Comparison of ENCODE assay signal across 8 cellular contexts in the genomic region with DNA sequence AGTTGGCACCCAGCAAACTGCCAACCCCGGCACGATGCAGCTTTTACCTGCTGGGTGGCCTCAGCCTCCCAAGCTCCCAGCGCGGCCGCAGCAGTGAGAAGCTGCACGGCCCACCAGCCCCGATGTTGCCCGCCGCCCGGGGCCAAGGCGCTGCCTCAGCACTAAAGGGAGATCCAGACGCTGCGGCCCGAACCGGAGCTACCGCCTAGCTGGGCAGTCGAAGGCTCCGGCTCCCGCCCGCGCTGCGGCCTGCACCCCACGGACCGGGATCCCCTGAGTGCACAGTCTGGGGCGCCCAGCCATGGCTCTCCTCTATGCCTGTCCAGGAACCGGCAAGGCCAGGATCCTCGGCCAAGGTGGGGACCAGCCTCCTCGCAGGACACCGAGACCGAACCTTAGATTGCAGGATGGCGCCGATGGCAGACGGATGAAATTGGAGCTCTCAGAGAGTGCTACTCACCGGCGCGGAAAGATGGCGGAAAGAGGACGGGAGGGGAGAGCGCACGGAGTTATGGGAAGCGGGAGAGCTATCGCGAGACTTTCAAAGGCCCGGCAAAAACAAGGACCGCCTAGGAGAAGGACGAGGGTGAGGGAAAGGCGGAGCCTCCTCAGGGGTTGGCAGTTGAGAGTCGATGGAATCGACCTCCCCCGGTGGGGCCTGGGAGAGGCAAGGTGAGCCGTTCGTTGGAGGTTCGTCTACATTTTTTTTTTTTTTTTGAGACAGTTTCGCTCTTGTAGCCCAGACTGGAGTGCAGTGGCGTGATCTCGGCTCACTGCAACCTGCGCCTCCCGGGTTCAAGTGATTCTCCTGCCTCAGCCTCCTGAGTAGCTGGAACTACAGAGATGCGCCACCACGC. TPM values are rescaled to one million over a fixed set of nuclear protein-coding genes. Genes with fewer than 3 reads are reported as not detected.
DNase-seq lines count a peak whose midpoint lies in the region; ATAC-seq and TF ChIP-seq lines count a peak whose summit lies in the region.

A gene (minus strand): TSS at position 485 of the 857 bp plus-strand sequence. CDS start 1,221 bp downstream, outside the sequence.

- peak within 1 kb of the TSS; percentile 96 for H3K9ac ChIP-seq in SK-N-SH

- 9% methylated on average over 41 of the region's 60 CpGs for WGBS in SK-N-SH (ENCODE audit: low lambda C conversion rate)
- 2% methylated on average over 58 of the region's 60 CpGs for WGBS in suprapubic skin

- POLR2A ChIA-PET in SK-N-SH (lab: Yijun Ruan, JAX): interaction anchor here (0.6 to 3.2 kb wide), 6 partner anchors 12 to 1078 kb away, joined by 3 to 56 read pairs (median 3); a partner anchor contains a TSS

- peak within 1 kb of the TSS; percentile 81 to 91 for H3K4me3 ChIP-seq in SK-N-SH (ENCODE audit: low read depth in 2 of 2, low read length in 1 of 2)
- H3K4me3 ChIP-seq in suprapubic skin: peak within 1 kb of the TSS; percentile 77

- peaks cover 52% of the 10 kb centered on the region for H4K20me1 ChIP-seq in SK-N-SH (ENCODE audit: insufficient read depth)

- peak within 1 kb of the TSS; percentile 94 for H3K4me2 ChIP-seq in SK-N-SH

- ATAC-seq in HG02571 (IDR thresholded peaks at IDR 0.05; ENCODE audit: unreplicated experiment): peak; percentile 82

- TF ChIP-seq CTCF in SK-N-SH (IDR thresholded peaks at IDR 0.05): no peak
- no peak for TF ChIP-seq CTCF in suprapubic skin (IDR thresholded peaks at IDR 0.05)

- peaks cover 50% of the 10 kb centered on the region for H3F3A ChIP-seq in SK-N-SH (replicated peaks; ENCODE audit: insufficient read depth)

- H3K36me3 ChIP-seq in SK-N-SH (replicated peaks in 1 of 2; ENCODE audit: control insufficient read depth in 1 of 2, insufficient read depth in 2 of 2, low read length in 1 of 2) (peaks cover 60 to 79% of the 10 kb centered on the region in 2 experiments), suprapubic skin (peaks cover 58% of the 10 kb centered on the region)

- CTCF ChIA-PET in SK-N-SH (lab: Yijun Ruan, JAX): interaction anchor here (1.4 to 2.9 kb wide), 4 partner anchors 10 to 296 kb away, joined by 3 to 18 read pairs (median 4); a partner anchor contains a TSS

- DNase-seq in GM04504 (ENCODE audit: low read depth) (peak; percentile 96), NCI-H1048 (lab: John Stamatoyannopoulos, UW) (peak; percentile 30), SK-N-SH (peak; percentile 97), germinal center (ENCODE audit: low spot score) (peak; percentile 96), nucleus accumbens (lab: John Stamatoyannopoulos, UW) (peak; percentile 27 to 96 (median 90)), suprapubic skin (ENCODE audit: low spot score in 2 of 2) (peak; percentile 96)
- peak; percentile 92 for DNase-seq in activated naive CD4-positive, alpha-beta T cell treated with anti-CD3 and anti-CD28 coated beads, Interleukin-2, amount 50 U/mL, for 16 hours

- H3K27me3 ChIP-seq in SK-N-SH (ENCODE audit: insufficient read depth) (no peaks in the 10 kb centered on the region), suprapubic skin (no peaks in the 10 kb centered on the region)

- H3K9me2 ChIP-seq in SK-N-SH: no peaks in the 10 kb centered on the region

- TF ChIP-seq POLR2A in suprapubic skin (IDR thresholded peaks at IDR 0.05): peak; percentile 83 to 85

- H3K27ac ChIP-seq in SK-N-SH (ENCODE audit: low read depth in 2 of 2, low read length in 1 of 2): peak within 1 kb of the TSS; percentile 65 to 86
- H3K27ac ChIP-seq in suprapubic skin: peak within 1 kb of the TSS; percentile 87

- peaks cover 80% of the 10 kb centered on the region for H3K79me2 ChIP-seq in SK-N-SH (ENCODE audit: insufficient read depth)

- peak within 1 kb of the TSS; percentile 95 for H2AFZ ChIP-seq in SK-N-SH (ENCODE audit: low read depth)

- no peak for TF ChIP-seq RAD21 in SK-N-SH (IDR thresholded peaks at IDR 0.05; ENCODE audit: low read length)

- peaks cover 17 to 18% of the 10 kb centered on the region in 2 experiments for H3K4me1 ChIP-seq in SK-N-SH (ENCODE audit: control insufficient read depth in 1 of 2, insufficient read depth in 2 of 2, low read depth in 1 of 2, low read length in 1 of 2)
- peaks cover 46% of the 10 kb centered on the region for H3K4me1 ChIP-seq in suprapubic skin

- no peak for TF ChIP-seq EP300 in SK-N-SH (IDR thresholded peaks at IDR 0.05; ENCODE audit: borderline replicate concordance in 1 of 2, low read depth in 1 of 2, low read length in 1 of 2)
- no peak for TF ChIP-seq EP300 in suprapubic skin (IDR thresholded peaks at IDR 0.05)

- no peaks in the 10 kb centered on the region for H3K9me3 ChIP-seq in SK-N-SH
- no peaks in the 10 kb centered on the region for H3K9me3 ChIP-seq in suprapubic skin

TF ChIP-seq in SK-N-SH, 30 proteins besides CTCF, POLR2A, EP300 and RAD21 (continues in another document):
- TF ChIP-seq, protein P1, sequence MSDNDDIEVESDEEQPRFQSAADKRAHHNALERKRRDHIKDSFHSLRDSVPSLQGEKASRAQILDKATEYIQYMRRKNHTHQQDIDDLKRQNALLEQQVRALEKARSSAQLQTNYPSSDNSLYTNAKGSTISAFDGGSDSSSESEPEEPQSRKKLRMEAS (IDR thresholded peaks at IDR 0.05; ENCODE audit: low read depth): peak; percentile 94
- TF ChIP-seq GABPA (IDR thresholded peaks at IDR 0.05; ENCODE audit: low read depth) (no peak), CHD2 (IDR thresholded peaks at IDR 0.05; ENCODE audit: low read length, partially characterized antibody) (peak; percentile 99), SMC3 (IDR thresholded peaks at IDR 0.05; ENCODE audit: low read depth, low read length) (no peak), RFX5 (IDR thresholded peaks at IDR 0.05; ENCODE audit: low read length) (no peak), FOSL2 (IDR thresholded peaks at IDR 0.05; ENCODE audit: borderline replicate concordance, low read depth) (no peak), NRF1 (IDR thresholded peaks at IDR 0.05; ENCODE audit: low read depth, low read length) (no peak), MEF2A (IDR thresholded peaks at IDR 0.05; ENCODE audit: borderline replicate concordance, low read depth) (no peak), TAF1 (IDR thresholded peaks at IDR 0.05; ENCODE audit: borderline replicate concordance, low read depth, low read length) (peak; percentile 94), YY1 (IDR thresholded peaks at IDR 0.05; ENCODE audit: low read depth) (peak; percentile 97), ELF1 (IDR thresholded peaks at IDR 0.05) (no peak; the same call in 1 of the 2 replicates), NFIC (IDR thresholded peaks at IDR 0.05; ENCODE audit: borderline replicate concordance) (peak; percentile 10; the same call in 1 of the 2 replicates), SIN3A (IDR thresholded peaks at IDR 0.05; ENCODE audit: borderline replicate concordance, low read depth, low read length) (peak; percentile 90), EZH2phosphoT487 (IDR thresholded peaks at IDR 0.05; ENCODE audit: borderline replicate concordance, low read depth) (no peak), MXI1 (IDR thresholded peaks at IDR 0.05; ENCODE audit: low read depth, low read length) (peak; percentile 84), TCF12 (IDR thresholded peaks at IDR 0.05) (no peak), RCOR1 (IDR thresholded peaks at IDR 0.05; ENCODE audit: low read length) (no peak)
- TF ChIP-seq, protein P2, sequence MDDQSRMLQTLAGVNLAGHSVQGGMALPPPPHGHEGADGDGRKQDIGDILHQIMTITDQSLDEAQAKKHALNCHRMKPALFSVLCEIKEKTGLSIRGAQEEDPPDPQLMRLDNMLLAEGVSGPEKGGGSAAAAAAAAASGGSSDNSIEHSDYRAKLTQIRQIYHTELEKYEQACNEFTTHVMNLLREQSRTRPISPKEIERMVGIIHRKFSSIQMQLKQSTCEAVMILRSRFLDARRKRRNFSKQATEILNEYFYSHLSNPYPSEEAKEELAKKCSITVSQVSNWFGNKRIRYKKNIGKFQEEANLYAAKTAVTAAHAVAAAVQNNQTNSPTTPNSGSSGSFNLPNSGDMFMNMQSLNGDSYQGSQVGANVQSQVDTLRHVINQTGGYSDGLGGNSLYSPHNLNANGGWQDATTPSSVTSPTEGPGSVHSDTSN (IDR thresholded peaks at IDR 0.05): peak; percentile 52
- TF ChIP-seq, protein P3, sequence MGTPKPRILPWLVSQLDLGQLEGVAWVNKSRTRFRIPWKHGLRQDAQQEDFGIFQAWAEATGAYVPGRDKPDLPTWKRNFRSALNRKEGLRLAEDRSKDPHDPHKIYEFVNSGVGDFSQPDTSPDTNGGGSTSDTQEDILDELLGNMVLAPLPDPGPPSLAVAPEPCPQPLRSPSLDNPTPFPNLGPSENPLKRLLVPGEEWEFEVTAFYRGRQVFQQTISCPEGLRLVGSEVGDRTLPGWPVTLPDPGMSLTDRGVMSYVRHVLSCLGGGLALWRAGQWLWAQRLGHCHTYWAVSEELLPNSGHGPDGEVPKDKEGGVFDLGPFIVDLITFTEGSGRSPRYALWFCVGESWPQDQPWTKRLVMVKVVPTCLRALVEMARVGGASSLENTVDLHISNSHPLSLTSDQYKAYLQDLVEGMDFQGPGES (IDR thresholded peaks at IDR 0.05; ENCODE audit: low read depth, low read length): no peak
- TF ChIP-seq, protein P4, sequence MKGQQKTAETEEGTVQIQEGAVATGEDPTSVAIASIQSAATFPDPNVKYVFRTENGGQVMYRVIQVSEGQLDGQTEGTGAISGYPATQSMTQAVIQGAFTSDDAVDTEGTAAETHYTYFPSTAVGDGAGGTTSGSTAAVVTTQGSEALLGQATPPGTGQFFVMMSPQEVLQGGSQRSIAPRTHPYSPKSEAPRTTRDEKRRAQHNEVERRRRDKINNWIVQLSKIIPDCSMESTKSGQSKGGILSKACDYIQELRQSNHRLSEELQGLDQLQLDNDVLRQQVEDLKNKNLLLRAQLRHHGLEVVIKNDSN (IDR thresholded peaks at IDR 0.05; ENCODE audit: borderline replicate concordance, low read depth): no peak
- TF ChIP-seq, protein P5, sequence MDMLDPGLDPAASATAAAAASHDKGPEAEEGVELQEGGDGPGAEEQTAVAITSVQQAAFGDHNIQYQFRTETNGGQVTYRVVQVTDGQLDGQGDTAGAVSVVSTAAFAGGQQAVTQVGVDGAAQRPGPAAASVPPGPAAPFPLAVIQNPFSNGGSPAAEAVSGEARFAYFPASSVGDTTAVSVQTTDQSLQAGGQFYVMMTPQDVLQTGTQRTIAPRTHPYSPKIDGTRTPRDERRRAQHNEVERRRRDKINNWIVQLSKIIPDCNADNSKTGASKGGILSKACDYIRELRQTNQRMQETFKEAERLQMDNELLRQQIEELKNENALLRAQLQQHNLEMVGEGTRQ (IDR thresholded peaks at IDR 0.05; ENCODE audit: borderline replicate concordance, low read depth, low read length): no peak

RNA-seq across cellular contexts. Expression of the gene that starts here (rescaled TPM):
- polyA plus RNA-seq in SK-N-SH (2012; rRNA removed): 6,745 and 7,967 TPM in 2 replicates
- polyA plus RNA-seq in SK-N-SH (2012; cell fraction: cytosol; rRNA removed): 8,928 and 9,571 TPM in 2 replicates
- 637 and 1,133 TPM in 2 replicates for polyA plus RNA-seq in SK-N-SH (2012; cell fraction: nucleus; rRNA removed)
- total RNA-seq in suprapubic skin: 1,000 to 10,000 TPM in 3 of 4 donors, 100 to 1,000 TPM in 1; 871 to 2,360 (median 1,711) TPM

Comparison
In these comparisons a context has a peak if more than half of its experiments do, and no peak if none do; other contexts are left out.
1. Peak in every context shown above with its lines: DNase-seq, ATAC-seq, H3K4me3 ChIP-seq and H3K27ac ChIP-seq.
2. DNase-seq: peak in every context shown above with its lines; median percentile 97 in SK-N-SH; 96 in GM04504; 96 in germinal center; 96 in suprapubic skin; 92 in activated naive CD4-positive, alpha-beta T cell treated with anti-CD3 and anti-CD28 coated beads, Interleukin-2, amount 50 U/mL, for 16 hours; 90 in nucleus accumbens; 30 in NCI-H1048.